1 cellular context compared by ENCODE assay signal in the genomic region with DNA sequence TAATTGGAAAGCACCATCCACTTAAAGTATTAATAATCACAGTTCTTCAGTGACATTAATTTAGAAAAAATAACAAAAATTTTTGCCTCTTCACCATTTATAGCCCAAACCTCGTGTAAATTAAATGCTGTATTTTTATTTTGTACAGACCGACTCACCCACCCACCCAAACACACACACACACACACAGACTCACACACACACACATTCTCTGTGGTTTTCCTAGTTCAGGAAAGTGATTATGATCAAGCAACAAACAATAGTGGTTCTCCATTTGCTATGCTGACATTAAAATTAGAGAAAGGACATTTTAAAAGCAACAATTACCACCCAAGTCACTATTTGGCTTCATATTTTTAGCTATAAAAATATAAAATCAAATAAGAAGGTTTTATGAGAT.
TF ChIP-seq lines count a peak whose summit lies in the region.

No MANE protein-coding gene starts in this region.

TF ChIP-seq in endothelial cell of umbilical vein, 7 proteins besides CTCF, POLR2A, EP300 and RAD21 (continued from another document):
- no peak for TF ChIP-seq FOS (IDR thresholded peaks at IDR 0.05; ENCODE audit: borderline replicate concordance, insufficient read depth, low read length)
- TF ChIP-seq EZH2 (IDR thresholded peaks at IDR 0.05; ENCODE audit: borderline replicate concordance, low read depth, low read length, severe bottlenecking), result no peak
